Comparison of ENCODE assay signal across 30 cellular contexts in genomic region chr3:27119639-27120038, GRCh38.
"Had no signal": no experiment of that assay in that cellular context is flagged by ENCODE, and none has a peak within 500 bp of the region (broad histone marks: within the 10 kb centered on the region; RNA-seq: fewer than 3 reads in every experiment).

No MANE protein-coding gene starts in this region.

- ATAC-seq: activated CD4-positive, alpha-beta T cell treated with anti-CD3 and anti-CD28 coated beads for 36 hours; activated CD4-positive, CD25-positive, alpha-beta regulatory T cell treated with anti-CD3 and anti-CD28 coated beads, Interleukin-2, amount 50 U/mL, for 24 hours; activated CD8-positive, alpha-beta memory T cell treated with anti-CD3 and anti-CD28 coated beads, Interleukin-2, amount 10 ng/mL, durations not matched to agents 7 days and 5 days; activated CD8-positive, alpha-beta T cell treated with anti-CD3 and anti-CD28 coated beads, Interleukin-2, amount 10 ng/mL, durations not matched to agents 7 days and 5 days; activated naive CD8-positive, alpha-beta T cell treated with anti-CD3 and anti-CD28 coated beads, Interleukin-2, amount 50 U/mL, for 24 hours; WTC11 had no signal

- DNase-seq: activated CD4-positive, alpha-beta memory T cell treated with anti-CD3 and anti-CD28 coated beads, Interleukin-2, amount 10 ng/mL, durations not matched to agents 7 days and 5 days; activated CD4-positive, alpha-beta T cell treated with anti-CD3 and anti-CD28 coated beads for 1 hour; activated CD4-positive, alpha-beta T cell treated with anti-CD3 and anti-CD28 coated beads for 36 hours; activated CD4-positive, alpha-beta T cell treated with anti-CD3 and anti-CD28 coated beads for 48 hours; activated CD4-positive, alpha-beta T cell treated with anti-CD3 and anti-CD28 coated beads, Interleukin-2, amount 10 ng/mL, durations not matched to agents 7 days and 5 days; activated CD4-positive, alpha-beta T cell treated with anti-CD3 and anti-CD28 coated beads, Interleukin-2, amount 50 U/mL, for 48 hours; activated CD4-positive, CD25-positive, alpha-beta regulatory T cell; activated CD8-positive, alpha-beta memory T cell treated with anti-CD3 and anti-CD28 coated beads for 24 hours; activated CD8-positive, alpha-beta memory T cell treated with anti-CD3 and anti-CD28 coated beads, Interleukin-2, amount 10 ng/mL, durations not matched to agents 7 days and 5 days; activated CD8-positive, alpha-beta memory T cell treated with anti-CD3 and anti-CD28 coated beads, Interleukin-2, amount 50 U/mL, for 48 hours; activated CD8-positive, alpha-beta T cell treated with anti-CD3 and anti-CD28 coated beads, Interleukin-2, amount 10 ng/mL, durations not matched to agents 7 days and 5 days; activated effector memory CD4-positive, alpha-beta T cell treated with Interleukin-2 at 50 U/mL for 16 hours; activated gamma-delta T cell; activated naive CD4-positive, alpha-beta T cell treated with anti-CD3 and anti-CD28 coated beads, Interleukin-2, amount 10 ng/mL, durations not matched to agents 7 days and 5 days; activated naive CD4-positive, alpha-beta T cell treated with Interleukin-2 at 50 U/mL for 16 hours; activated naive CD8-positive, alpha-beta T cell treated with anti-CD3 and anti-CD28 coated beads, Interleukin-2, amount 10 ng/mL, durations not matched to agents 7 days and 5 days; activated naive CD8-positive, alpha-beta T cell treated with anti-CD3 and anti-CD28 coated beads, Interleukin-2, amount 50 U/mL, for 24 hours; activated T-cell treated with anti-CD3 and anti-CD28 coated beads, Interleukin-2, amount 50 U/mL, for 24 hours; activated T-cell treated with anti-CD3 and anti-CD28 coated beads, Interleukin-2, amount 50 U/mL, for 48 hours; amygdala; anterior cingulate cortex; caudate nucleus; cerebellar nuclear complex; T-helper 2 cell; T-helper 9 cell; WERI-Rb-1 had no signal

- H3K27me3 ChIP-seq: ascending aorta, cardiac muscle cell had no signal

- H3K4me1 ChIP-seq: ascending aorta had no signal

- H3K9me3 ChIP-seq: ascending aorta had no signal

- H3K27ac ChIP-seq: ascending aorta, cardiac muscle cell, WERI-Rb-1 had no signal

- H3K36me3 ChIP-seq: ascending aorta, cardiac muscle cell, WERI-Rb-1 had no signal

- H3K4me3 ChIP-seq: ascending aorta, cardiac muscle cell had no signal
